In the genomic region with DNA sequence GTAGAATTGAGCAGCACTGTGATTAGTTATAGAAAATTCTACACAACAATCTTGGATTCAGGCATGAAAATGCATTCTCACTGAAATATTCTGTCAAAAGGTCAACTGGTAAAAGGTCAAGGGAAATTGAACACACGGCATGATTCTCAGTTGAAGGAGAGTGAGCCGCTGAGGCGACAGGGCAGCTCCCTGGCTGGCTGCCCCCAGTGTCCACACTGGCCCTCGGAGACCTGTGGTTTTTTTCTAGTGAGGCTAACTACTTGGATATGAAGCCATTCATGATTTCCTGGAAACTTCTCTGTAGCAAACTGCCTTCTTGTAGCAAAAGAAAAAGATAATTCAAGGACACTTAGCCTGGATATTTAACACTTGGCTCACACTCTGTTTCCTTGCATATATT, we compare ENCODE assay signal across 11 cellular contexts. TPM values are rescaled to one million over a fixed set of nuclear protein-coding genes. Genes with fewer than 3 reads are reported as not detected.
A peak's percentile ranks its signal among the peaks of the same experiment; 100 is the strongest.
DNase-seq lines count a peak whose midpoint lies in the region; ATAC-seq and TF ChIP-seq lines count a peak whose summit lies in the region.
"Had no signal": no experiment of that assay in that cellular context is flagged by ENCODE, and none has a peak within 500 bp of the region (broad histone marks: within the 10 kb centered on the region; RNA-seq: fewer than 3 reads in every experiment).

No MANE protein-coding gene starts in this region.

- ATAC-seq in GM21786 (IDR thresholded peaks at IDR 0.05; ENCODE audit: unreplicated experiment): no peak
- ATAC-seq: activated CD4-positive, alpha-beta T cell treated with anti-CD3 and anti-CD28 coated beads for 36 hours had no signal

- H3K4me3 ChIP-seq in astrocyte of the spinal cord (ENCODE audit: low read depth, low read length) (no peak overlapping the region), skeletal muscle satellite cell (ENCODE audit: low read length) (peak overlapping the region; percentile 11)

- POLR2A ChIA-PET in HEK293T (lab: Yijun Ruan, JAX): no interaction called here

- DNase-seq in HEK293T (ENCODE audit: extremely low spot score): peak; percentile 10
- DNase-seq in astrocyte of the spinal cord (ENCODE audit: low read depth, low spot score): peak; percentile 57
- peak; percentile 15 for DNase-seq in iPS-NIHi7 (ENCODE audit: extremely low spot score)
- DNase-seq in KG1 (lab: John Stamatoyannopoulos, UW): no peak
- no peak for DNase-seq in NCI-H1436 treated with DMSO at 0.1 percent for 48 hours (lab: John Stamatoyannopoulos, UW)
- DNase-seq in retina: no peak
- DNase-seq: activated CD4-positive, alpha-beta T cell treated with anti-CD3 and anti-CD28 coated beads for 36 hours had no signal

- peaks cover 29% of the 10 kb centered on the region for H3K4me1 ChIP-seq in skeletal muscle satellite cell (ENCODE audit: control insufficient read depth, insufficient read depth, low read length)

- no peaks in the 10 kb centered on the region for H3K27me3 ChIP-seq in skeletal muscle satellite cell (ENCODE audit: control insufficient read depth, insufficient read depth, low read length)

- peak overlapping the region; percentile 21 for H3K4me2 ChIP-seq in skeletal muscle satellite cell (ENCODE audit: low read length)

- CTCF ChIA-PET in HEK293T (lab: Yijun Ruan, JAX): interaction anchor here (0.6 to 0.7 kb wide), 2 partner anchors 17 to 804 kb away, joined by 3 to 6 read pairs; no protein-coding TSS in a partner anchor

- in situ Hi-C loops in astrocyte of the spinal cord (cut with HindIII; ENCODE audit: low sequenced_read_pairs): no loop called here

- H3K9me3 ChIP-seq in skeletal muscle satellite cell (replicated peaks; ENCODE audit: low read length): no peaks in the 10 kb centered on the region

- no peak for TF ChIP-seq CTCF in astrocyte of the spinal cord (IDR thresholded peaks at IDR 0.05; ENCODE audit: low read depth, low read length)

- H3K9ac ChIP-seq in skeletal muscle satellite cell (ENCODE audit: low read depth, low read length): peak overlapping the region; percentile 24

- no peaks in the 10 kb centered on the region for H3K36me3 ChIP-seq in skeletal muscle satellite cell (ENCODE audit: insufficient read depth, low read length)

TF ChIP-seq in HEK293T, 16 proteins besides CTCF, POLR2A, EP300 and RAD21:
- TF ChIP-seq NFRKB (IDR thresholded peaks at IDR 0.05) (no peak), FOXA1 (IDR thresholded peaks at IDR 0.05) (no peak), L3MBTL2 (conservative IDR thresholded peaks at IDR 0.05) (no peak), BHLHE40 (IDR thresholded peaks at IDR 0.05; ENCODE audit: borderline replicate concordance) (no peak), FOXM1 (IDR thresholded peaks at IDR 0.05; ENCODE audit: borderline replicate concordance) (no peak), FOXK2 (IDR thresholded peaks at IDR 0.05) (no peak), SUZ12 (IDR thresholded peaks at IDR 0.05) (no peak), ELF4 (IDR thresholded peaks at IDR 0.05) (no peak), ARNT (IDR thresholded peaks at IDR 0.05) (no peak), TARDBP (IDR thresholded peaks at IDR 0.05) (no peak), HDGF (IDR thresholded peaks at IDR 0.05; ENCODE audit: borderline replicate concordance) (no peak), LEF1 (IDR thresholded peaks at IDR 0.05; ENCODE audit: borderline replicate concordance) (no peak), CTBP1 (IDR thresholded peaks at IDR 0.05; ENCODE audit: borderline replicate concordance) (no peak), ZNF384 (IDR thresholded peaks at IDR 0.05) (no peak), SP1 (IDR thresholded peaks at IDR 0.05) (no peak)
- TF ChIP-seq, protein P1, sequence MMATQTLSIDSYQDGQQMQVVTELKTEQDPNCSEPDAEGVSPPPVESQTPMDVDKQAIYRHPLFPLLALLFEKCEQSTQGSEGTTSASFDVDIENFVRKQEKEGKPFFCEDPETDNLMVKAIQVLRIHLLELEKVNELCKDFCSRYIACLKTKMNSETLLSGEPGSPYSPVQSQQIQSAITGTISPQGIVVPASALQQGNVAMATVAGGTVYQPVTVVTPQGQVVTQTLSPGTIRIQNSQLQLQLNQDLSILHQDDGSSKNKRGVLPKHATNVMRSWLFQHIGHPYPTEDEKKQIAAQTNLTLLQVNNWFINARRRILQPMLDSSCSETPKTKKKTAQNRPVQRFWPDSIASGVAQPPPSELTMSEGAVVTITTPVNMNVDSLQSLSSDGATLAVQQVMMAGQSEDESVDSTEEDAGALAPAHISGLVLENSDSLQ (IDR thresholded peaks at IDR 0.05): no peak
TF ChIP-seq in HEK293T: peak in this region for 0.

RNA-seq across cellular contexts. Expression of a gene that starts 37.2 kb away (rescaled TPM):
- under 0.01 TPM in 1 of 2 replicates, not detected in the other for total RNA-seq in skeletal muscle satellite cell (2012; rRNA removed)
- total RNA-seq: activated CD4-positive, alpha-beta T cell treated with anti-CD3 and anti-CD28 coated beads for 36 hours; dermis microvascular lymphatic vessel endothelial cell; NCI-H460 had no signal

RNA-seq across cellular contexts. Expression of a gene that starts 43.0 kb away (rescaled TPM):
- under 0.01 and 0.44 TPM in 2 replicates for total RNA-seq in skeletal muscle satellite cell (2012; rRNA removed)
- total RNA-seq: activated CD4-positive, alpha-beta T cell treated with anti-CD3 and anti-CD28 coated beads for 36 hours had no signal

Comparison
In these comparisons a context has a peak if more than half of its experiments do, and no peak if none do; other contexts are left out.
1. DNase-seq: peak in HEK293T (single experiment), astrocyte of the spinal cord (single experiment) and iPS-NIHi7 (single experiment); none in KG1 (single experiment), NCI-H1436 treated with DMSO at 0.1 percent for 48 hours (single experiment) and retina (single experiment).